Comparison of ENCODE assay signal across 27 cellular contexts in the genomic region with DNA sequence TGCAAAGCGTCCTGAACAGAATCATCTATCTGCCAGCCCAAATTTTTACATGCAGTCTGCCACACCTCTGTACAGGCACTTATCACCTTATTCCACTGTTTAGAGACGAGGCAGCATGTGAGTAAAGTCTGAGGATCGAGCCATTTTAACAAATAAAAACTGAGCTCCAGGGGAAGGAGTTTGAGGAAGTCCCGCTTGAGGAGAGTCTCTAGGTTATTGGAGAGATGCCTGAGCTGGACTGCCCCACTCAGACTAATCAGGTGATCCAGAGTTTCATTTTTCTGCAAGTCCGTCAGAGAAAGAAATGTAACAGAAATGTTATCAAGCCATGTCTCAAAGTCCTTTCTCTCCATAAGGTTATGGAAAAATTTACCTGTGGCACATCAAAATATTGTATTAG. TPM values are rescaled to one million over a fixed set of nuclear protein-coding genes. Genes with fewer than 3 reads are reported as not detected.
DNase-seq lines count a peak whose midpoint lies in the region; ATAC-seq, FAIRE-seq and TF ChIP-seq lines count a peak whose summit lies in the region.
"Had no signal": no experiment of that assay in that cellular context is flagged by ENCODE, and none has a peak within 500 bp of the region (broad histone marks: within the 10 kb centered on the region; RNA-seq: fewer than 3 reads in every experiment).

No MANE protein-coding gene starts in this region.

- no peak for TF ChIP-seq RAD21 in GM12878 (IDR thresholded peaks at IDR 0.05; ENCODE audit: insufficient read depth, low read depth, low read length)

- peak overlapping the region; percentile 2; the same call in 1 of the 2 replicates for H3K4me2 ChIP-seq in GM12878 (ENCODE audit: control insufficient read depth, insufficient read depth)

- no peak overlapping the region for H3K4me3 Mint-ChIP-seq in T-helper 1 cell treated with Interleukin-12 subunit alpha and Interleukin-12 subunit beta and Interleukin-4 antibody, amounts not matched to agents 30 μg/mL and 1 μg/mL, for 36 hours
- H3K4me3 Mint-ChIP-seq in CD8-positive, alpha-beta T cell, result no peak overlapping the region
- H3K4me3 Mint-ChIP-seq in naive thymus-derived CD4-positive, alpha-beta T cell, result peak overlapping the region in 4 of 10 donors; percentile 4 to 66 (median 44)
- H3K4me3 Mint-ChIP-seq: stimulated activated naive CD8-positive, alpha-beta T cell treated with anti-CD3 and anti-CD28 coated beads, Interleukin-15, Interleukin-2, amounts not matched to agents 100 ng/mL and 50 ng/mL, for 24 hours; WTC11 had no signal

- POLR2A ChIA-PET in CD8-positive, alpha-beta T cell (lab: Charles Lee), result no interaction called here
- POLR2A ChIA-PET in GM12878 (lab: Charles Lee), result interaction anchor here (0.5 to 1.7 kb wide), 2 partner anchors 11 to 96 kb away, joined by 3 to 4 read pairs; no protein-coding TSS in a partner anchor
- POLR2A ChIA-PET in naive thymus-derived CD4-positive, alpha-beta T cell (lab: Charles Lee), result no interaction called here

- no TSS peak for BruUV-seq in GM12878 (replicated peaks; lab: Mats Ljungman, UMichigan)

- peaks cover 58% of the 10 kb centered on the region for H3K79me2 ChIP-seq in GM12878 (ENCODE audit: control insufficient read depth, insufficient read depth, low read length)

- ATAC-seq in CD8-positive, alpha-beta T cell, result no peak
- ATAC-seq in GM12878, result no peak
- ATAC-seq in naive thymus-derived CD4-positive, alpha-beta T cell, result no peak
- ATAC-seq: foreskin keratinocyte, heart left ventricle, HepG2, WTC11 had no signal

- TF ChIP-seq EP300 in GM12878 (IDR thresholded peaks at IDR 0.05; ENCODE audit: borderline replicate concordance in 1 of 2, control insufficient read depth in 1 of 2, low read depth in 2 of 2, low read length in 2 of 2), result no peak

- RAD21 ChIA-PET in GM12878 (lab: Charles Lee; ENCODE audit: unreplicated experiment), result no interaction called here

- no peak for TF ChIP-seq POLR2A in GM12878 (IDR thresholded peaks at IDR 0.05; ENCODE audit: low read depth, low read length)

- no peaks in the 10 kb centered on the region for H4K20me1 ChIP-seq in GM12878 (ENCODE audit: control insufficient read depth, insufficient read depth)

- in situ Hi-C loops in GM12878 (cut with MboI) (no loop called here), brain microvascular endothelial cell (cut with HindIII; ENCODE audit: low pct_ligation_motif_present, low sequenced_read_pairs) (no loop called here)

- 96% methylated on average over 5 of the region's 5 CpGs for WGBS in GM12878 (ENCODE audit: insufficient coverage, insufficient replicate concordance, low lambda C conversion rate, missing lambda C conversion rate)

- H3K36me3 ChIP-seq in CD8-positive, alpha-beta T cell (ENCODE audit: insufficient read depth, low read length), result peaks cover 3% of the 10 kb centered on the region
- H3K36me3 ChIP-seq in GM12878 (ENCODE audit: control insufficient read depth in 2 of 2, insufficient read depth in 2 of 2, low read length in 1 of 2) (peaks cover 0 to 8% of the 10 kb centered on the region in 2 experiments; a peak in 2 of 4 replicates), tibial artery (peaks cover 10 to 29% (median 12%) of the 10 kb centered on the region in 3 donors), brain microvascular endothelial cell (replicated peaks) (peaks cover 15% of the 10 kb centered on the region)
- H3K36me3 ChIP-seq in naive thymus-derived CD4-positive, alpha-beta T cell (ENCODE audit: control insufficient read depth in 2 of 3, insufficient read depth in 3 of 3, low read length in 3 of 3), result peaks cover 0 to 26% (median 8%) of the 10 kb centered on the region in 3 experiments

- intact Hi-C loops in CD8-positive, alpha-beta T cell (cut with DNase I, micrococcal nuclease), result loop anchor here in 1 of 2 experiments (10.0 kb wide), 1 partner anchor 377 kb away; no protein-coding TSS in a partner anchor
- intact Hi-C loops in GM12878 (cut with micrococcal nuclease; ENCODE audit: unreplicated experiment) (no loop called here), tibial artery (cut with DNase I; ENCODE audit: low total_unique reads) (no loop called here)
- intact Hi-C loops in naive thymus-derived CD4-positive, alpha-beta T cell (cut with micrococcal nuclease), result no loop called here

- no peaks in the 10 kb centered on the region for H3K27me3 ChIP-seq in CD8-positive, alpha-beta T cell (ENCODE audit: insufficient read depth, low read length)
- H3K27me3 ChIP-seq in GM12878 (replicated peaks in 1 of 2; ENCODE audit: control insufficient read depth in 2 of 2, insufficient read depth in 2 of 2, low read length in 1 of 2) (no peaks in the 10 kb centered on the region), tibial artery (no peaks in the 10 kb centered on the region), brain microvascular endothelial cell (replicated peaks) (no peaks in the 10 kb centered on the region)
- H3K27me3 ChIP-seq in naive thymus-derived CD4-positive, alpha-beta T cell (ENCODE audit: control insufficient read depth in 2 of 2, insufficient read depth in 2 of 2, low read length in 2 of 2), result no peaks in the 10 kb centered on the region
- H3K27me3 ChIP-seq: adrenal gland, esophagus muscularis mucosa, foreskin keratinocyte, heart left ventricle had no signal

- no peak overlapping the region for H3K9ac ChIP-seq in GM12878 (ENCODE audit: control insufficient read depth, insufficient read depth, low read length)

- H3K36me3 Mint-ChIP-seq in T-helper 1 cell treated with Interleukin-12 subunit alpha and Interleukin-12 subunit beta and Interleukin-4 antibody, amounts not matched to agents 30 μg/mL and 1 μg/mL, for 36 hours (ENCODE audit: low read depth), result peaks cover 48% of the 10 kb centered on the region
- H3K36me3 Mint-ChIP-seq in CD8-positive, alpha-beta T cell, result peaks cover 65% of the 10 kb centered on the region
- peaks cover 4 to 48% (median 28%) of the 10 kb centered on the region in 5 donors for H3K36me3 Mint-ChIP-seq in naive thymus-derived CD4-positive, alpha-beta T cell

- SMC1A ChIA-PET in GM12878 (lab: Charles Lee; ENCODE audit: uncharacterized antibody, unreplicated experiment), result interaction anchor here (1.1 to 1.2 kb wide), 2 partner anchors 10 to 165 kb away, joined by 3 to 4 read pairs; no protein-coding TSS in a partner anchor

- TF ChIP-seq CTCF in CD8-positive, alpha-beta T cell (IDR thresholded peaks at IDR 0.05), result no peak
- TF ChIP-seq CTCF in GM12878 (IDR thresholded peaks at IDR 0.05 in 2 of 3, conservative IDR thresholded peaks at IDR 0.05 in 1 of 3; ENCODE audit: control insufficient read depth in 2 of 3, extremely low read depth in 1 of 3, insufficient read depth in 1 of 3, low read depth in 3 of 3, low read length in 3 of 3) (no peak), tibial artery (IDR thresholded peaks at IDR 0.05) (no peak), brain microvascular endothelial cell (IDR thresholded peaks at IDR 0.05; ENCODE audit: low read depth, low read length, missing control alignments) (no peak)

- DNase-seq in T-helper 1 cell, result no peak
- DNase-seq in CD8-positive, alpha-beta T cell, result no peak
- no peak for DNase-seq in GM12878 (ENCODE audit: low read depth, low spot score)
- DNase-seq in naive thymus-derived CD4-positive, alpha-beta T cell, result no peak
- DNase-seq in tibial artery, result no peak
- DNase-seq in iPS-NIHi7 (ENCODE audit: extremely low spot score), result no peak
- DNase-seq in brain microvascular endothelial cell, result no peak
- DNase-seq: 8988T; activated naive CD4-positive, alpha-beta T cell; adrenal gland; CD4-positive, alpha-beta memory T cell; foreskin keratinocyte; GOT3; heart left ventricle; kidney glomerular epithelial cell; NCI-H1092 treated with DMSO at 0.1 percent for 48 hours; NCI-H187; Right ventricle myocardium superior; stimulated activated CD4-positive, alpha-beta T cell treated with anti-CD3 and anti-CD28 coated beads, Interleukin-15, amount 100 ng/mL, for 24 hours; T-helper 9 cell had no signal

- H3K4me1 ChIP-seq in CD8-positive, alpha-beta T cell (ENCODE audit: insufficient read depth, low read length), result peaks cover 28% of the 10 kb centered on the region
- H3K4me1 ChIP-seq in GM12878 (ENCODE audit: control insufficient read depth, insufficient read depth, low read length) (no peaks in the 10 kb centered on the region), tibial artery (peaks cover 0 to 41% (median 23%) of the 10 kb centered on the region in 4 donors)
- H3K4me1 ChIP-seq in naive thymus-derived CD4-positive, alpha-beta T cell (ENCODE audit: control insufficient read depth in 2 of 2, insufficient read depth in 2 of 2, low read length in 2 of 2), result peaks cover 22 to 26% of the 10 kb centered on the region in 2 donors

- H3K27me3 Mint-ChIP-seq in T-helper 1 cell treated with Interleukin-12 subunit alpha and Interleukin-12 subunit beta and Interleukin-4 antibody, amounts not matched to agents 30 μg/mL and 1 μg/mL, for 36 hours (ENCODE audit: low read depth), result no peaks in the 10 kb centered on the region
- no peaks in the 10 kb centered on the region for H3K27me3 Mint-ChIP-seq in CD8-positive, alpha-beta T cell (ENCODE audit: low read depth)
- no peaks in the 10 kb centered on the region for H3K27me3 Mint-ChIP-seq in naive thymus-derived CD4-positive, alpha-beta T cell
- H3K27me3 Mint-ChIP-seq: CD4-positive, alpha-beta memory T cell; stimulated activated naive CD8-positive, alpha-beta T cell treated with anti-CD3 and anti-CD28 coated beads, Interleukin-15, Interleukin-2, amounts not matched to agents 100 ng/mL and 50 ng/mL, for 24 hours had no signal

- CTCF ChIA-PET in CD8-positive, alpha-beta T cell (lab: Charles Lee), result no interaction called here
- CTCF ChIA-PET in GM12878 (lab: Yijun Ruan, JAX), result interaction anchor here (1.0 kb wide), 1 partner anchor 15 kb away, joined by 4 read pairs; no protein-coding TSS in a partner anchor
- CTCF ChIA-PET in naive thymus-derived CD4-positive, alpha-beta T cell (lab: Charles Lee), result no interaction called here

- H3K27ac ChIP-seq in CD8-positive, alpha-beta T cell (ENCODE audit: low read depth, low read length), result no peak overlapping the region
- H3K27ac ChIP-seq in GM12878 (ENCODE audit: control insufficient read depth, insufficient read depth) (no peak overlapping the region), tibial artery (no peak overlapping the region), brain microvascular endothelial cell (no peak overlapping the region)
- H3K27ac ChIP-seq in naive thymus-derived CD4-positive, alpha-beta T cell (ENCODE audit: low read depth, low read length), result peak overlapping the region; percentile 24
- H3K27ac ChIP-seq: adrenal gland, esophagus muscularis mucosa, foreskin keratinocyte, heart left ventricle had no signal

- peaks cover 56% of the 10 kb centered on the region for H3K4me1 Mint-ChIP-seq in T-helper 1 cell treated with Interleukin-12 subunit alpha and Interleukin-12 subunit beta and Interleukin-4 antibody, amounts not matched to agents 30 μg/mL and 1 μg/mL, for 36 hours (ENCODE audit: low read depth)
- peaks cover 83% of the 10 kb centered on the region for H3K4me1 Mint-ChIP-seq in CD8-positive, alpha-beta T cell (ENCODE audit: low read depth)
- peaks cover 57 to 89% (median 85%) of the 10 kb centered on the region in 7 donors for H3K4me1 Mint-ChIP-seq in naive thymus-derived CD4-positive, alpha-beta T cell

- H3K4me3 ChIP-seq in CD8-positive, alpha-beta T cell (ENCODE audit: low read depth, low read length), result no peak overlapping the region
- H3K4me3 ChIP-seq in GM12878, result peak overlapping the region; percentile 37; the same call in 1 of the 2 replicates
- H3K4me3 ChIP-seq in naive thymus-derived CD4-positive, alpha-beta T cell (ENCODE audit: low read length), result no peak overlapping the region
- no peak overlapping the region for H3K4me3 ChIP-seq in tibial artery
- no peak overlapping the region for H3K4me3 ChIP-seq in brain microvascular endothelial cell (ENCODE audit: low read depth, low read length)
- H3K4me3 ChIP-seq: adrenal gland, esophagus muscularis mucosa, heart left ventricle, lung had no signal

- peak overlapping the region; percentile 19 for H3K27ac Mint-ChIP-seq in T-helper 1 cell treated with Interleukin-12 subunit alpha and Interleukin-12 subunit beta and Interleukin-4 antibody, amounts not matched to agents 30 μg/mL and 1 μg/mL, for 36 hours
- peak overlapping the region; percentile 37 for H3K27ac Mint-ChIP-seq in CD8-positive, alpha-beta T cell
- peak overlapping the region in 1 of 9 donors; percentile 43 for H3K27ac Mint-ChIP-seq in naive thymus-derived CD4-positive, alpha-beta T cell
- H3K27ac Mint-ChIP-seq: stimulated activated naive CD8-positive, alpha-beta T cell treated with anti-CD3 and anti-CD28 coated beads, Interleukin-15, Interleukin-2, amounts not matched to agents 100 ng/mL and 50 ng/mL, for 24 hours; WTC11 had no signal

- H3K9me3 ChIP-seq in CD8-positive, alpha-beta T cell (ENCODE audit: low read length), result no peaks in the 10 kb centered on the region
- H3K9me3 ChIP-seq in GM12878 (replicated peaks; ENCODE audit: control insufficient read depth, insufficient read depth, low read length), result no peaks in the 10 kb centered on the region; the same call in 2 of the 3 replicates
- no peaks in the 10 kb centered on the region for H3K9me3 ChIP-seq in naive thymus-derived CD4-positive, alpha-beta T cell (ENCODE audit: control insufficient read depth in 2 of 3, low read length in 3 of 3)
- H3K9me3 ChIP-seq in tibial artery, result no peaks in the 10 kb centered on the region
- H3K9me3 ChIP-seq: adrenal gland, esophagus muscularis mucosa, heart left ventricle had no signal

- no peak for FAIRE-seq in GM12878 (lab: Jason Lieb, UNC)
- FAIRE-seq: colon, HepG2 had no signal

- no peaks in the 10 kb centered on the region for H3K9me3 Mint-ChIP-seq in T-helper 1 cell treated with Interleukin-12 subunit alpha and Interleukin-12 subunit beta and Interleukin-4 antibody, amounts not matched to agents 30 μg/mL and 1 μg/mL, for 36 hours
- H3K9me3 Mint-ChIP-seq in CD8-positive, alpha-beta T cell, result no peaks in the 10 kb centered on the region
- no peaks in the 10 kb centered on the region for H3K9me3 Mint-ChIP-seq in naive thymus-derived CD4-positive, alpha-beta T cell
- H3K9me3 Mint-ChIP-seq: CD4-positive, alpha-beta memory T cell; stimulated activated naive CD8-positive, alpha-beta T cell treated with anti-CD3 and anti-CD28 coated beads, Interleukin-15, Interleukin-2, amounts not matched to agents 100 ng/mL and 50 ng/mL, for 24 hours; WTC11 had no signal

- H2AFZ ChIP-seq in GM12878 (ENCODE audit: control insufficient read depth, low read depth, low read length), result no peak overlapping the region

RNA-seq across cellular contexts. Expression of a gene that starts 5.3 kb away (rescaled TPM):
- total RNA-seq in CD8-positive, alpha-beta T cell, result 10 to 100 TPM; 51.9 to 54.7 TPM
- 49.0 and 55.4 TPM in 2 replicates for total RNA-seq in GM12878 (2013; cell fraction: nucleolus; rRNA removed)
- total RNA-seq in GM12878 (2014; rRNA removed) (20.8 and 24.0 TPM in 2 replicates), GM12878 (2014; rRNA removed; fragmentation: Illumina TruSeq; extraction: Trizol) (23.8 and 28.0 TPM in 2 replicates), GM12878 (2021) (55.0 and 56.9 TPM in 2 replicates)
- 8.7 TPM for polyA plus RNA-seq in GM12878 (2011; ENCODE audit: low read depth)
- polyA plus RNA-seq in GM12878 (2011; rRNA removed) (52.4 and 62.0 TPM in 2 replicates), GM12878 (2014; fragmentation: Illumina TruSeq; extraction: Trizol) (38.7 and 45.2 TPM in 2 replicates), GM12878 (2014; fragmentation: Nextera tagmentation; extraction: Ambion mirVana) (1 to 10 TPM; 2.9 to 3.0 TPM), GM12878 (2014; rRNA removed) (41.4 and 43.7 TPM in 2 replicates), GM12878 (2016; fragmentation: Nextera tagmentation; extraction: Ambion mirVana) (10 to 100 TPM; 39.4 to 42.1 TPM)
- 34.4 and 35.7 TPM in 2 replicates for polyA plus RNA-seq in GM12878 (2011; cell fraction: cytosol; rRNA removed)
- polyA plus RNA-seq in GM12878 (2011; cell fraction: nucleus; rRNA removed), result 22.6 and 28.6 TPM in 2 replicates
- 17.5 and 17.6 TPM in 2 replicates for polyA plus RNA-seq in GM12878 (2012)
- 43.9 and 62.9 TPM in 2 replicates for polyA minus RNA-seq in GM12878 (2011; rRNA and poly(A)+ RNA removed)
- polyA minus RNA-seq in GM12878 (2011; cell fraction: cytosol; rRNA and poly(A)+ RNA removed), result 13.4 and 18.0 TPM in 2 replicates
- polyA minus RNA-seq in GM12878 (2011; cell fraction: nucleus; rRNA and poly(A)+ RNA removed), result 18.5 and 34.7 TPM in 2 replicates
- total RNA-seq in naive thymus-derived CD4-positive, alpha-beta T cell, result 10 to 100 TPM; 72.5 to 90.3 (median 77.9) TPM
- 10 to 100 TPM; 31.5 to 37.4 TPM for polyA plus RNA-seq in naive thymus-derived CD4-positive, alpha-beta T cell

RNA-seq across cellular contexts. Expression of a gene that starts 54.8 kb away (rescaled TPM):
- 10 to 100 TPM; 38.5 to 58.2 TPM for total RNA-seq in CD8-positive, alpha-beta T cell
- 17.9 and 18.6 TPM in 2 replicates for total RNA-seq in GM12878 (2013; cell fraction: nucleolus; rRNA removed)
- total RNA-seq in GM12878 (2014; rRNA removed) (19.9 and 20.8 TPM in 2 replicates), GM12878 (2014; rRNA removed; fragmentation: Illumina TruSeq; extraction: Trizol) (20.9 and 23.1 TPM in 2 replicates), GM12878 (2021) (34.4 and 47.7 TPM in 2 replicates)
- polyA plus RNA-seq in GM12878 (2011; ENCODE audit: low read depth), result 7.3 TPM
- polyA plus RNA-seq in GM12878 (2011; rRNA removed) (19.0 and 26.6 TPM in 2 replicates), GM12878 (2014; fragmentation: Illumina TruSeq; extraction: Trizol) (31.8 and 41.4 TPM in 2 replicates), GM12878 (2014; fragmentation: Nextera tagmentation; extraction: Ambion mirVana) (10 to 100 TPM in 1 of 2 experiments, 1 to 10 TPM in 1; 8.8 to 11.4 TPM), GM12878 (2014; rRNA removed) (21.6 and 27.1 TPM in 2 replicates), GM12878 (2016; fragmentation: Nextera tagmentation; extraction: Ambion mirVana) (10 to 100 TPM; 35.9 to 40.4 TPM)
- polyA plus RNA-seq in GM12878 (2011; cell fraction: cytosol; rRNA removed), result 9.0 and 9.6 TPM in 2 replicates
- 4.9 and 7.6 TPM in 2 replicates for polyA plus RNA-seq in GM12878 (2011; cell fraction: nucleus; rRNA removed)
- 11.2 and 13.3 TPM in 2 replicates for polyA plus RNA-seq in GM12878 (2012)
- polyA minus RNA-seq in GM12878 (2011; rRNA and poly(A)+ RNA removed), result 9.0 and 10.4 TPM in 2 replicates
- 10.7 and 19.0 TPM in 2 replicates for polyA minus RNA-seq in GM12878 (2011; cell fraction: cytosol; rRNA and poly(A)+ RNA removed)
- polyA minus RNA-seq in GM12878 (2011; cell fraction: nucleus; rRNA and poly(A)+ RNA removed), result 5.8 and 6.3 TPM in 2 replicates
- 10 to 100 TPM; 33.5 to 63.9 (median 44.0) TPM for total RNA-seq in naive thymus-derived CD4-positive, alpha-beta T cell
- 10 to 100 TPM; 22.3 to 29.2 TPM for polyA plus RNA-seq in naive thymus-derived CD4-positive, alpha-beta T cell
